In the genomic region with DNA sequence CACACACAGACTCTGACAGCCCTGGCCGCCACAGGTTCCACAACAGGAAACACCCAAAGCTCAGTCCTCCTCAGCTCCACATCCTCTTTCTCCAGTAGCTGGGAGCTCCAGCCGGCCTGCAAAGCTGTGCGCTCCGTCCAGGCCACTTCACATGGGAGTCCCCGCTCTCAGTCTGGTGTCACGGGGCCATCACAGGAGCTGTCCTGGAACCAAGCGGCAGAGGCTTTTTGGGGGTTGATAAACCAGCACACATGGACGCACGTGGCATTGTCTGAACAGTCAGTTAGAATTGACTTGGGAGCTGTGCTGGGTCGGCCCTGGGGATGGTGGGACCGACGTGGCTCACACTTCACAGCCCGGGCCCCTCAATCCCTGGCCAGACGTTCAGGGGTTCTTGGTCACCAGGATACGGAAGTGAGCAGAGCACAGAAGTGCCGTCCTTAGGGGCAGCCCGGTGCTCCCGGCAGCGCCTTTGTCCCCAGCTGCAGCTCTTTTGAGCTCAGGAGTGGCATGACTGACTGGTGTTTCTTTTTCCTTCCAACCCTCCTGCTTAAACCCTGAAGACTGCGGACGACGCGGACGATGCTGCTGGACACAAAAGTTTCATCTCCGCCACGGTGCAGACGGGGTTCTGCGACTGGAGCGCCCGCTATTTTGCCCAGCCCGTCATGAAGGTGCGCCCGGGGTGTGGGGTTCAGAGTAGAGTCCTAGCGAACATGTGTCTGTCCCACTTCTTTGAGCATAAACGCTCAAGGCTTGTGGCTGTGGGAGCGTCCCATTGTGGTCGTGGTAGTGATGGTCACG, we compare ENCODE assay signal across 27 cellular contexts.
"Had no signal": no experiment of that assay in that cellular context is flagged by ENCODE, and none has a peak within 500 bp of the region (broad histone marks: within the 10 kb centered on the region; RNA-seq: fewer than 3 reads in every experiment).

No MANE protein-coding gene starts in this region.

- H3K9me3 ChIP-seq: breast epithelium, esophagus squamous epithelium, left lung, pancreas, right atrium auricular region, thoracic aorta, upper lobe of left lung had no signal

- H3K9me3 Mint-ChIP-seq: activated CD8-positive, alpha-beta T cell treated with anti-CD3 and anti-CD28 coated beads for 36 hours; activated naive CD4-positive, alpha-beta T cell treated with anti-CD3 and anti-CD28 coated beads, Interleukin-2, amount 50 U/mL, for 24 hours; activated naive CD8-positive, alpha-beta T cell treated with anti-CD3 and anti-CD28 coated beads, Interleukin-2, amount 50 U/mL, for 24 hours; activated T-cell treated with anti-CD3 and anti-CD28 coated beads, Interleukin-2, amount 50 U/mL, for 4 hours; activated T-helper 2 cell treated with anti-CD3 and anti-CD28 coated beads, Interferon-gamma antibody, Interleukin-2, Interleukin-4, amounts not matched to agents 10 μg/mL and 5 μg/mL and 100 μg/mL, durations not matched to agents 14 hours and 24 hours and 36 hours; nephron progenitor cell; stimulated activated naive CD8-positive, alpha-beta T cell treated with anti-CD3 and anti-CD28 coated beads, Interleukin-15, Interleukin-2, amounts not matched to agents 100 ng/mL and 50 ng/mL, for 24 hours; WTC11 had no signal

- ATAC-seq: activated CD8-positive, alpha-beta T cell treated with anti-CD3 and anti-CD28 coated beads for 36 hours; activated naive CD8-positive, alpha-beta T cell treated with anti-CD3 and anti-CD28 coated beads, Interleukin-2, amount 50 U/mL, for 24 hours; activated T-cell treated with anti-CD3 and anti-CD28 coated beads, Interleukin-2, amount 50 U/mL, for 4 hours; left lung; pancreas; WTC11 had no signal

- H3K4me1 ChIP-seq: breast epithelium, pancreas had no signal

- H3K27me3 Mint-ChIP-seq: activated CD8-positive, alpha-beta T cell treated with anti-CD3 and anti-CD28 coated beads for 36 hours; activated naive CD4-positive, alpha-beta T cell treated with anti-CD3 and anti-CD28 coated beads, Interleukin-2, amount 50 U/mL, for 24 hours; activated naive CD8-positive, alpha-beta T cell treated with anti-CD3 and anti-CD28 coated beads, Interleukin-2, amount 50 U/mL, for 24 hours; stimulated activated naive CD8-positive, alpha-beta T cell treated with anti-CD3 and anti-CD28 coated beads, Interleukin-15, Interleukin-2, amounts not matched to agents 100 ng/mL and 50 ng/mL, for 24 hours had no signal

- H3K4me3 ChIP-seq: breast epithelium, esophagus squamous epithelium, left lung, pancreas, right atrium auricular region, thoracic aorta, upper lobe of left lung had no signal

- H3K27me3 ChIP-seq: breast epithelium, esophagus squamous epithelium, left lung, pancreas, right atrium auricular region, upper lobe of left lung had no signal

- H3K36me3 ChIP-seq: breast epithelium, thoracic aorta had no signal

- H3K27ac ChIP-seq: breast epithelium, epithelial cell of prostate, esophagus squamous epithelium, left lung, pancreas, right atrium auricular region, thoracic aorta, upper lobe of left lung had no signal

- H3K27ac Mint-ChIP-seq: activated CD8-positive, alpha-beta T cell treated with anti-CD3 and anti-CD28 coated beads for 36 hours; activated naive CD4-positive, alpha-beta T cell treated with anti-CD3 and anti-CD28 coated beads, Interleukin-2, amount 50 U/mL, for 24 hours; activated naive CD8-positive, alpha-beta T cell treated with anti-CD3 and anti-CD28 coated beads, Interleukin-2, amount 50 U/mL, for 24 hours; activated T-helper 2 cell treated with anti-CD3 and anti-CD28 coated beads, Interferon-gamma antibody, Interleukin-2, Interleukin-4, amounts not matched to agents 10 μg/mL and 5 μg/mL and 100 μg/mL, durations not matched to agents 14 hours and 24 hours and 36 hours; stimulated activated naive CD8-positive, alpha-beta T cell treated with anti-CD3 and anti-CD28 coated beads, Interleukin-15, Interleukin-2, amounts not matched to agents 100 ng/mL and 50 ng/mL, for 24 hours; WTC11 had no signal

- H3K36me3 Mint-ChIP-seq: WTC11 had no signal

- H3K4me1 Mint-ChIP-seq: activated naive CD4-positive, alpha-beta T cell treated with anti-CD3 and anti-CD28 coated beads, Interleukin-2, amount 50 U/mL, for 24 hours; activated naive CD8-positive, alpha-beta T cell treated with anti-CD3 and anti-CD28 coated beads, Interleukin-2, amount 50 U/mL, for 24 hours had no signal

- DNase-seq: activated CD4-positive, alpha-beta T cell treated with anti-CD3 and anti-CD28 coated beads for 1 hour; activated CD4-positive, alpha-beta T cell treated with anti-CD3 and anti-CD28 coated beads, Interleukin-2, amount 50 U/mL, for 1 hour; activated CD8-positive, alpha-beta T cell treated with anti-CD3 and anti-CD28 coated beads for 36 hours; activated naive CD8-positive, alpha-beta T cell treated with anti-CD3 and anti-CD28 coated beads, Interleukin-2, amount 50 U/mL, for 24 hours; activated T-cell treated with anti-CD3 and anti-CD28 coated beads, Interleukin-2, amount 50 U/mL, for 4 hours; amygdala; central memory CD4-positive, alpha-beta T cell; dermis blood vessel endothelial cell; effector CD4-positive, alpha-beta T cell; esophagus squamous epithelium; foreskin melanocyte; mammary epithelial cell; nephron progenitor cell; stimulated activated CD4-positive, alpha-beta T cell treated with anti-CD3 and anti-CD28 coated beads, Interleukin-12 subunit alpha, Interleukin-12 subunit beta, amount 100 ng/mL, for 4 hours; stimulated activated CD4-positive, alpha-beta T cell treated with anti-CD3 and anti-CD28 coated beads, Interleukin-4, amount 100 ng/mL, for 1 hour; T-helper 2 cell had no signal

- H3K4me3 Mint-ChIP-seq: activated CD8-positive, alpha-beta T cell treated with anti-CD3 and anti-CD28 coated beads for 36 hours; activated naive CD4-positive, alpha-beta T cell treated with anti-CD3 and anti-CD28 coated beads, Interleukin-2, amount 50 U/mL, for 24 hours; activated naive CD8-positive, alpha-beta T cell treated with anti-CD3 and anti-CD28 coated beads, Interleukin-2, amount 50 U/mL, for 24 hours; activated T-cell treated with anti-CD3 and anti-CD28 coated beads, Interleukin-2, amount 50 U/mL, for 4 hours; nephron progenitor cell; stimulated activated naive CD8-positive, alpha-beta T cell treated with anti-CD3 and anti-CD28 coated beads, Interleukin-15, Interleukin-2, amounts not matched to agents 100 ng/mL and 50 ng/mL, for 24 hours; WTC11 had no signal
